In genomic region chr10:5940807-5941218, GRCh38 we compare ENCODE assay signal across 13 cellular contexts. TPM values are rescaled to one million over a fixed set of nuclear protein-coding genes. Genes with fewer than 3 reads are reported as not detected.
"Had no signal": no experiment of that assay in that cellular context is flagged by ENCODE, and none has a peak within 500 bp of the region (broad histone marks: within the 10 kb centered on the region; RNA-seq: fewer than 3 reads in every experiment).

No MANE protein-coding gene starts in this region.

- H3K36me3 ChIP-seq: ovary had no signal

- H3K4me3 ChIP-seq: breast epithelium, ovary, right lobe of liver, smooth muscle cell, thoracic aorta had no signal

- DNase-seq: activated CD4-positive, alpha-beta T cell treated with anti-CD3 and anti-CD28 coated beads, Interleukin-2, amount 10 ng/mL, durations not matched to agents 7 days and 5 days; activated naive CD4-positive, alpha-beta T cell treated with anti-CD3 and anti-CD28 coated beads for 36 hours; activated naive CD8-positive, alpha-beta T cell treated with anti-CD3 and anti-CD28 coated beads, Interleukin-2, amount 50 U/mL, for 24 hours; hippocampal formation; kidney; ovary; right lobe of liver had no signal

- H3K27me3 Mint-ChIP-seq: activated CD4-positive, alpha-beta T cell treated with anti-CD3 and anti-CD28 coated beads, Interleukin-2, amount 10 ng/mL, durations not matched to agents 7 days and 5 days; activated naive CD8-positive, alpha-beta T cell treated with anti-CD3 and anti-CD28 coated beads, Interleukin-2, amount 50 U/mL, for 24 hours had no signal

- H3K9me3 ChIP-seq: breast epithelium, ovary, right lobe of liver, thoracic aorta had no signal

- H3K9me3 Mint-ChIP-seq: activated CD4-positive, alpha-beta T cell treated with anti-CD3 and anti-CD28 coated beads, Interleukin-2, amount 10 ng/mL, durations not matched to agents 7 days and 5 days; activated naive CD4-positive, alpha-beta T cell treated with anti-CD3 and anti-CD28 coated beads for 36 hours; activated naive CD8-positive, alpha-beta T cell treated with anti-CD3 and anti-CD28 coated beads, Interleukin-2, amount 50 U/mL, for 24 hours; mesothelial cell of epicardium; T-helper 1 cell treated with Interleukin-12 subunit alpha and Interleukin-12 subunit beta and Interleukin-4 antibody, amounts not matched to agents 30 μg/mL and 1 μg/mL, for 36 hours had no signal

- H3K27me3 ChIP-seq: breast epithelium, ovary, right lobe of liver had no signal

- H3K27ac ChIP-seq: ovary had no signal

- H3K27ac Mint-ChIP-seq: activated CD4-positive, alpha-beta T cell treated with anti-CD3 and anti-CD28 coated beads, Interleukin-2, amount 10 ng/mL, durations not matched to agents 7 days and 5 days; activated naive CD4-positive, alpha-beta T cell treated with anti-CD3 and anti-CD28 coated beads for 36 hours; activated naive CD8-positive, alpha-beta T cell treated with anti-CD3 and anti-CD28 coated beads, Interleukin-2, amount 50 U/mL, for 24 hours; mesothelial cell of epicardium; T-helper 1 cell treated with Interleukin-12 subunit alpha and Interleukin-12 subunit beta and Interleukin-4 antibody, amounts not matched to agents 30 μg/mL and 1 μg/mL, for 36 hours had no signal

- H3K4me3 Mint-ChIP-seq: activated CD4-positive, alpha-beta T cell treated with anti-CD3 and anti-CD28 coated beads, Interleukin-2, amount 10 ng/mL, durations not matched to agents 7 days and 5 days; activated naive CD4-positive, alpha-beta T cell treated with anti-CD3 and anti-CD28 coated beads for 36 hours; activated naive CD8-positive, alpha-beta T cell treated with anti-CD3 and anti-CD28 coated beads, Interleukin-2, amount 50 U/mL, for 24 hours; mesothelial cell of epicardium; T-helper 1 cell treated with Interleukin-12 subunit alpha and Interleukin-12 subunit beta and Interleukin-4 antibody, amounts not matched to agents 30 μg/mL and 1 μg/mL, for 36 hours had no signal

- ATAC-seq: activated naive CD8-positive, alpha-beta T cell treated with anti-CD3 and anti-CD28 coated beads, Interleukin-2, amount 50 U/mL, for 24 hours; SK-N-SH treated with all-trans-retinoic acid at 6 μM for 48 hours had no signal

RNA-seq across cellular contexts. Expression of gene IL15RA, which starts 36.5 kb away (rescaled TPM):
- total RNA-seq: mesothelial cell of epicardium had no signal
